ENCODE assay signal across 8 cellular contexts in genomic region chr1:204072951-204073836, GRCh38. TPM values are rescaled to one million over a fixed set of nuclear protein-coding genes. Genes with fewer than 3 reads are reported as not detected.
DNase-seq lines count a peak whose midpoint lies in the region; ATAC-seq and TF ChIP-seq lines count a peak whose summit lies in the region.

Gene SOX13 (plus strand): TSS chr1:204073115. CDS start chr1:204112916, 39,801 bp downstream.

- peaks cover 8% of the 10 kb centered on the region for H3K27me3 ChIP-seq in HUES48 (ENCODE audit: control insufficient read depth, insufficient read depth, low read length)

- H3K27ac ChIP-seq in C4-2B (peak within 1 kb of the TSS; percentile 71), HUES48 (ENCODE audit: low read depth, low read length) (peak within 1 kb of the TSS; percentile 90)

- H3K36me3 ChIP-seq in HUES48 (ENCODE audit: control insufficient read depth, insufficient read depth, low read length) = no peaks in the 10 kb centered on the region

- intact Hi-C loops in left cardiac atrium (cut with DNase I) = no loop called here

- H3K4me1 ChIP-seq in HUES48 (ENCODE audit: control insufficient read depth, insufficient read depth, low read length) = peaks cover 35% of the 10 kb centered on the region

- DNase-seq in astrocyte of the cerebellum (ENCODE audit: low read depth) = peak; percentile 55
- DNase-seq in left cardiac atrium = peak; percentile 87
- DNase-seq in occipital lobe (lab: John Stamatoyannopoulos, UW) = peak; percentile 86

- in situ Hi-C loops in astrocyte of the cerebellum (cut with HindIII; ENCODE audit: low sequenced_read_pairs) = no loop called here

- H3K9ac ChIP-seq in HUES48 (ENCODE audit: low read depth, low read length) = peak within 1 kb of the TSS; percentile 54; the same call in 1 of the 2 replicates

- H3K4me3 ChIP-seq in HUES48 (ENCODE audit: low read depth, low read length) (peak within 1 kb of the TSS; percentile 91), astrocyte of the cerebellum (ENCODE audit: low read depth, low read length) (peak within 1 kb of the TSS; percentile 63)

- no peak for TF ChIP-seq CTCF in C4-2B (conservative IDR thresholded peaks at IDR 0.05)
- peak; percentile 22 for TF ChIP-seq CTCF in astrocyte of the cerebellum (IDR thresholded peaks at IDR 0.05; ENCODE audit: low read depth, low read length, missing control alignments)

- ATAC-seq in left cardiac atrium = peak; percentile 84 to 86
- ATAC-seq in HG03354 (IDR thresholded peaks at IDR 0.05; ENCODE audit: poor library complexity, severe bottlenecking, unreplicated experiment) = no peak
- no peak for ATAC-seq in GM21367 (IDR thresholded peaks at IDR 0.05; ENCODE audit: unreplicated experiment)

- H3K9me3 ChIP-seq in HUES48 (ENCODE audit: control insufficient read depth, insufficient read depth, low read length) = no peaks in the 10 kb centered on the region

TF ChIP-seq in PFSK-1, 5 proteins besides CTCF, POLR2A, EP300 and RAD21:
- TF ChIP-seq POLR2AphosphoS5 (IDR thresholded peaks at IDR 0.05; ENCODE audit: low read depth, low read length) (peak; percentile 87), SIN3A (IDR thresholded peaks at IDR 0.05; ENCODE audit: borderline replicate concordance, insufficient read depth, low read length) (no peak)

RNA-seq across cellular contexts. Expression of gene SOX13, which starts in this region (rescaled TPM):
- polyA plus RNA-seq in PFSK-1 (2012; ENCODE audit: insufficient read length, low read depth) = 1.8 TPM
- total RNA-seq in left cardiac atrium (10 to 100 TPM; 14.0 to 14.4 TPM), occipital lobe (0.78 TPM)

Comparison
In these comparisons a context has a peak if more than half of its experiments do, and no peak if none do; other contexts are left out.
1. Peak in DNase-seq in occipital lobe; RNA of the gene not detected or under 1 TPM.
2. ATAC-seq: peak in left cardiac atrium (2 of 2); none in HG03354 (single experiment) and GM21367 (single experiment).
3. Peak in every context shown above with its lines, with median percentiles within 50 percentile points of each other: DNase-seq.